Comparison of ENCODE assay signal across 1 cellular context in genomic region chr20:62898970-62899632, GRCh38.
TF ChIP-seq lines count a peak whose summit lies in the region.

No MANE protein-coding gene starts in this region.

TF ChIP-seq in GM23338, 12 proteins besides CTCF, POLR2A, EP300 and RAD21:
- no peak for TF ChIP-seq ZNF462 (CRISPR knock-in tag; IDR thresholded peaks at IDR 0.05)
- TF ChIP-seq CREB1 (CRISPR knock-in tag; IDR thresholded peaks at IDR 0.05; ENCODE audit: low read depth): no peak
- no peak for TF ChIP-seq EZH2 (IDR thresholded peaks at IDR 0.05; ENCODE audit: low read depth, unreplicated experiment)
- TF ChIP-seq POLR2AphosphoS5 (IDR thresholded peaks at IDR 0.05; ENCODE audit: low read depth): peak; percentile 63; the same call in 1 of the 2 replicates
